Comparison of ENCODE assay signal across 33 cellular contexts in genomic region chr1:90996742-90997413, GRCh38.
"Had no signal": no experiment of that assay in that cellular context is flagged by ENCODE, and none has a peak within 500 bp of the region (broad histone marks: within the 10 kb centered on the region; RNA-seq: fewer than 3 reads in every experiment).

No MANE protein-coding gene starts in this region.

- H3K27me3 ChIP-seq: pancreas, right atrium auricular region, testis, transverse colon had no signal

- H3K36me3 ChIP-seq: pancreas, right atrium auricular region, transverse colon had no signal

- FAIRE-seq: bronchial epithelial cell, endothelial cell of umbilical vein, keratinocyte, pancreas, urothelium cell line had no signal

- H3K27ac Mint-ChIP-seq: activated CD4-positive, alpha-beta memory T cell treated with anti-CD3 and anti-CD28 coated beads, Interleukin-2, amount 10 ng/mL, durations not matched to agents 7 days and 5 days; activated CD4-positive, alpha-beta T cell treated with anti-CD3 and anti-CD28 coated beads, Interleukin-2, amount 10 ng/mL, durations not matched to agents 7 days and 5 days; activated CD8-positive, alpha-beta memory T cell treated with anti-CD3 and anti-CD28 coated beads, Interleukin-2, amount 10 ng/mL, durations not matched to agents 7 days and 5 days; activated T-cell treated with anti-CD3 and anti-CD28 coated beads, Interleukin-2, amount 50 U/mL, for 72 hours; naive thymus-derived CD8-positive, alpha-beta T cell; T-helper 17 cell; WTC11 had no signal

- H3K27me3 Mint-ChIP-seq: activated CD4-positive, alpha-beta memory T cell treated with anti-CD3 and anti-CD28 coated beads, Interleukin-2, amount 10 ng/mL, durations not matched to agents 7 days and 5 days; activated CD4-positive, alpha-beta T cell treated with anti-CD3 and anti-CD28 coated beads, Interleukin-2, amount 10 ng/mL, durations not matched to agents 7 days and 5 days; activated CD8-positive, alpha-beta memory T cell treated with anti-CD3 and anti-CD28 coated beads, Interleukin-2, amount 10 ng/mL, durations not matched to agents 7 days and 5 days; central memory CD8-positive, alpha-beta T cell; naive thymus-derived CD8-positive, alpha-beta T cell; T-helper 17 cell had no signal

- H3K4me3 ChIP-seq: pancreas, right atrium auricular region, testis, transverse colon had no signal

- H3K4me1 ChIP-seq: testis had no signal

- H3K4me1 Mint-ChIP-seq: neural crest cell had no signal

- H3K9me3 ChIP-seq: pancreas, testis, transverse colon had no signal

- DNase-seq: activated CD4-positive, alpha-beta memory T cell treated with anti-CD3 and anti-CD28 coated beads, Interleukin-2, amount 10 ng/mL, durations not matched to agents 7 days and 5 days; activated CD4-positive, alpha-beta T cell treated with anti-CD3 and anti-CD28 coated beads for 1 hour; activated CD4-positive, alpha-beta T cell treated with anti-CD3 and anti-CD28 coated beads, Interleukin-2, amount 10 ng/mL, durations not matched to agents 7 days and 5 days; activated CD8-positive, alpha-beta memory T cell treated with anti-CD3 and anti-CD28 coated beads, Interleukin-2, amount 10 ng/mL, durations not matched to agents 7 days and 5 days; activated naive CD4-positive, alpha-beta T cell; activated T-cell treated with anti-CD3 and anti-CD28 coated beads for 4 hours; activated T-cell treated with anti-CD3 and anti-CD28 coated beads, Interleukin-2, amount 50 U/mL, for 72 hours; dermis blood vessel endothelial cell; effector CD4-positive, alpha-beta T cell; foreskin fibroblast; head of caudate nucleus; hippocampal formation; left cardiac atrium; mammary epithelial cell; naive thymus-derived CD8-positive, alpha-beta T cell; nucleus accumbens; pancreas; stimulated activated CD4-positive, alpha-beta T cell treated with anti-CD3 and anti-CD28 coated beads, Interleukin-15, amount 100 ng/mL, for 24 hours; stimulated activated CD4-positive, alpha-beta T cell treated with anti-CD3 and anti-CD28 coated beads, Interleukin-2, amount 100 ng/mL, for 24 hours; stimulated activated naive CD8-positive, alpha-beta T cell treated with anti-CD3 and anti-CD28 coated beads, Interleukin-15, Interleukin-2, amounts not matched to agents 100 U/mL and 50 U/mL, for 24 hours; T-helper 17 cell; T1000; testis; transverse colon had no signal

- H3K27ac ChIP-seq: pancreas, right atrium auricular region, testis, transverse colon had no signal

- ATAC-seq: activated CD8-positive, alpha-beta memory T cell treated with anti-CD3 and anti-CD28 coated beads, Interleukin-2, amount 10 ng/mL, durations not matched to agents 7 days and 5 days; activated naive CD4-positive, alpha-beta T cell treated with anti-CD3 and anti-CD28 coated beads, Interleukin-2, amount 50 U/mL, for 72 hours; activated T-cell treated with anti-CD3 and anti-CD28 coated beads, Interleukin-2, amount 50 U/mL, for 72 hours; left cardiac atrium; naive thymus-derived CD8-positive, alpha-beta T cell; pancreas; stimulated activated naive CD8-positive, alpha-beta T cell treated with anti-CD3 and anti-CD28 coated beads, Interleukin-15, Interleukin-2, amounts not matched to agents 100 U/mL and 50 U/mL, for 24 hours; T-helper 17 cell; WTC11 had no signal

- H3K4me3 Mint-ChIP-seq: activated CD4-positive, alpha-beta memory T cell treated with anti-CD3 and anti-CD28 coated beads, Interleukin-2, amount 10 ng/mL, durations not matched to agents 7 days and 5 days; activated CD4-positive, alpha-beta T cell treated with anti-CD3 and anti-CD28 coated beads, Interleukin-2, amount 10 ng/mL, durations not matched to agents 7 days and 5 days; activated CD8-positive, alpha-beta memory T cell treated with anti-CD3 and anti-CD28 coated beads, Interleukin-2, amount 10 ng/mL, durations not matched to agents 7 days and 5 days; activated T-cell treated with anti-CD3 and anti-CD28 coated beads, Interleukin-2, amount 50 U/mL, for 72 hours; central memory CD8-positive, alpha-beta T cell; neural crest cell; T-helper 17 cell; WTC11 had no signal
